ENCODE assay signal across 13 cellular contexts in the genomic region with DNA sequence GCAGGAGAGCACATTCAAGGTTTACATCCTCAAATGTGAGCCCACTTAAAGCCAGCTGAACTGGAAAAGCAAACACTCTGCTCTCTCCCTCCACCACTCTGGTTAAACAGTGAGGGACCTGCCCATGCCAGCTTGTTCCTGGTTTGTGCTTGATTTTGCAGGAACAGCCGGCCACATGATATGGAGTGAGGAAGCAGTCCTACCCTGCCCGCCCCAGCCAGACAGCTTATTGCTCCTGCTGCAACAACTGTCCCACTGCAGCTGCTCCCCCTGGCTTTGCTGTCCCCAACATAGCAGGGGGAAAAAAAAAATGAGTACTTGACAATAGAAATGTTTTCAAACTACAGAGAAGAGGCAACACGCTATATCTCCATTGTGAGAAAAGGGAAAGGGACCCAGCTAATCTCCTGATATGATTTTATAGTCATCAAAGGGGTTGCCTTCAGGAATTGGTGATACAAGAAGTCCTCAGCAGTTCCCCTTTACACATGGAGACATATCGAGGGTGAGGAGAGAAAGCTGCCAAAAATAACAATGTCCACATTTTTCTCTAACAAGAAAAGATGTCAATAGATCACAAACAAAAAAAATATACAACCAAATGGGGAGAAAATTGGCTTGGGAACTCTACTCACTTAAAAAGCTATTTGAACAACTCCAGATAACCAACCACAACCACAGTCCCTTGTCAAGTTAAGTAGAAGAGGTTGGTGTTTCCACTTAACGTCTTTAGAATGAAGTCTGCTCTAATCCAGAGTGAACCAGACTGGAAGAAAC. TPM values are rescaled to one million over a fixed set of nuclear protein-coding genes. Genes with fewer than 3 reads are reported as not detected.
DNase-seq lines count a peak whose midpoint lies in the region; ATAC-seq and TF ChIP-seq lines count a peak whose summit lies in the region.
"Had no signal": no experiment of that assay in that cellular context is flagged by ENCODE, and none has a peak within 500 bp of the region (broad histone marks: within the 10 kb centered on the region; RNA-seq: fewer than 3 reads in every experiment).

No MANE protein-coding gene starts in this region.

- H3K27ac ChIP-seq in osteoblast (ENCODE audit: low read depth, low read length) = no peak overlapping the region

- ATAC-seq in HG03095 (IDR thresholded peaks at IDR 0.05; ENCODE audit: unreplicated experiment) (no peak), GM18861 (IDR thresholded peaks at IDR 0.05; ENCODE audit: unreplicated experiment) (no peak), HG03457 (IDR thresholded peaks at IDR 0.05; ENCODE audit: unreplicated experiment) (no peak)

- H2AFZ ChIP-seq in osteoblast (ENCODE audit: low read length) = no peak overlapping the region

- no peak overlapping the region for H3K9ac ChIP-seq in endocrine pancreas (ENCODE audit: control insufficient read depth, insufficient read depth, low read length)

- H3K36me3 ChIP-seq in endocrine pancreas (ENCODE audit: control insufficient read depth, insufficient read depth, low read length) (no peaks in the 10 kb centered on the region), osteoblast (ENCODE audit: insufficient read depth, low read length) (no peaks in the 10 kb centered on the region)

- H3K4me1 ChIP-seq in endocrine pancreas (ENCODE audit: control insufficient read depth, insufficient read depth, low read length) (peaks cover 9% of the 10 kb centered on the region), osteoblast (ENCODE audit: insufficient read depth, low read length) (peaks cover 23% of the 10 kb centered on the region)

- peak overlapping the region; percentile 32 for H3K4me3 ChIP-seq in endocrine pancreas (ENCODE audit: control insufficient read depth, insufficient read depth, low read length)
- H3K4me3 ChIP-seq in osteoblast (ENCODE audit: insufficient read depth, low read length) = no peak overlapping the region

- no peak for TF ChIP-seq CTCF in osteoblast (IDR thresholded peaks at IDR 0.05; ENCODE audit: extremely low read depth, low read depth, low read length)

- H3K4me2 ChIP-seq in osteoblast (ENCODE audit: insufficient read depth, low read length) = peak overlapping the region; percentile 92

- peaks cover 91% of the 10 kb centered on the region for H3K79me2 ChIP-seq in osteoblast (ENCODE audit: insufficient read depth, low read length)

- DNase-seq in Daoy (ENCODE audit: low read depth) = peak; percentile 19
- peak; percentile 93 for DNase-seq in NCI-H345 (lab: John Stamatoyannopoulos, UW)
- DNase-seq in osteoblast (ENCODE audit: insufficient read length, low spot score, missing footprints) = peak; percentile 0
- no peak for DNase-seq in kidney glomerular epithelial cell (lab: John Stamatoyannopoulos, UW)
- DNase-seq: activated CD4-positive, alpha-beta T cell treated with anti-CD3 and anti-CD28 coated beads, Interleukin-2, amount 10 ng/mL, durations not matched to agents 7 days and 5 days; H9; NCI-H1048; Right ventricle myocardium superior; stimulated activated CD8-positive, alpha-beta memory T cell treated with anti-CD3 and anti-CD28 coated beads, Interleukin-4, amount 100 ng/mL, for 48 hours had no signal

- no peaks in the 10 kb centered on the region for H3K9me3 ChIP-seq in endocrine pancreas (ENCODE audit: control insufficient read depth, low read length)
- H3K9me3 ChIP-seq in osteoblast (ENCODE audit: low read depth, low read length) = no peaks in the 10 kb centered on the region

- peaks cover 33% of the 10 kb centered on the region for H4K20me1 ChIP-seq in osteoblast (ENCODE audit: insufficient read depth, low read length)

- H3K27me3 ChIP-seq in endocrine pancreas (ENCODE audit: control insufficient read depth, insufficient read depth, low read length) = no peaks in the 10 kb centered on the region
- H3K27me3 ChIP-seq in osteoblast (ENCODE audit: insufficient read depth, low read length) = no peaks in the 10 kb centered on the region

RNA-seq across cellular contexts. Expression of gene MYO10, which starts 4.6 kb away (rescaled TPM):
- total RNA-seq in Daoy (2014; rRNA removed; shearing (Covaris generic)) = 42.9 and 64.0 TPM in 2 replicates
- total RNA-seq in osteoblast = 40.9 and 43.6 TPM in 2 replicates
